1 cellular context compared by ENCODE assay signal in genomic region chr10:92830478-92831389, GRCh38.
TF ChIP-seq lines count a peak whose summit lies in the region.

No MANE protein-coding gene starts in this region.

TF ChIP-seq in HepG2, 621 proteins besides CTCF, POLR2A, EP300 and RAD21 (continued from another document):
- TF ChIP-seq AFF4 (CRISPR knock-in tag; IDR thresholded peaks at IDR 0.05) (no peak), DMAP1 (CRISPR knock-in tag; IDR thresholded peaks at IDR 0.05) (no peak), AHR (CRISPR knock-in tag; IDR thresholded peaks at IDR 0.05) (no peak), ZBTB20 (CRISPR knock-in tag; IDR thresholded peaks at IDR 0.05; ENCODE audit: borderline replicate concordance, low read depth) (no peak), ZNF775 (CRISPR knock-in tag; IDR thresholded peaks at IDR 0.05; ENCODE audit: borderline replicate concordance) (no peak), IRF1 (CRISPR knock-in tag; IDR thresholded peaks at IDR 0.05; ENCODE audit: low read depth) (no peak), TAF1 (CRISPR knock-in tag; IDR thresholded peaks at IDR 0.05) (no peak)
